ENCODE assay signal across 7 cellular contexts in the genomic region with DNA sequence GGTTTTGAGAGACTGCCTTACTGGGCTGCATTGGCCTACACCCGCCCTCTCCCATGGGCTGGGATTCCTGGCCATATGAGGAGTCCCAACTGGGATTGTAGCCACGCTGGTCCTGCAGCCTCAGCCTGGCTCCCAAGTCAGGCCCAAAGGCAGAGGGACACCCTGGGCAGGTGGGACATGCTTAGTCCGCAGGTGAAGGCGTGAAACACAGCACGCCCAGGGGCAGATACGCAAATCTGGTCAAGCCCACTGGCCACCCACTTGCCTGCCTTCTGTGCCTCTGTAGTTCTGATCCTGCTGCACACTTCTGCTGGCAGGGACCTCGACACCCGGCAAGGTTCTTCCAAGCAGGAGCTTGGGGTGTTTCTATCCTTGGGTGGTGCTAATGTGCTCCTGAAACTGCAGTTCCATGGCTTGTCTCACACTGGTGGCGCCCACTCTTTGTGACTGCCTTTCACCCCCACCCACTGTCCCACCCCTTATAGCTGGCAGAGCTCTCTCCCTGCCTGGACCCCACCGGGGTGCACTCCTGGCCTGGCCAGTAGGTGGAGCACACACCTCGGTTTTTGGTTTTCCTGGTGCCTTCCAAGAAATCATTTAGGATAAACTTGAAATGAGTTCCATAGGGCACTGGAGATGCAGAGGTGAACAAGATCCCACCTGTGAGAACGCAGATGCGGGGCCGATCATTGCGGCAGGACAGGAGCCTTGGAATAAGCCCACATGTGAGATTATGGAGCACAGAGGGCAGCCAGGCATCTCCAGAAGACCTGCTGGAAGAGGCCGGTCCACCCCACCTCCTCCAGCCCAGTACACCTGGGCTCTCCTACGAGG. TPM values are rescaled to one million over a fixed set of nuclear protein-coding genes. Genes with fewer than 3 reads are reported as not detected.
A peak's percentile ranks its signal among the peaks of the same experiment; 100 is the strongest.
DNase-seq lines count a peak whose midpoint lies in the region; TF ChIP-seq lines count a peak whose summit lies in the region.

No MANE protein-coding gene starts in this region.

- no peaks in the 10 kb centered on the region for H3K9me3 ChIP-seq in ascending aorta

- no peak overlapping the region for H3K27ac ChIP-seq in ascending aorta

- H3K27me3 ChIP-seq in H7 (ENCODE audit: control insufficient read depth, insufficient read depth, low read length): no peaks in the 10 kb centered on the region
- H3K27me3 ChIP-seq in ascending aorta: no peaks in the 10 kb centered on the region

- intact Hi-C loops in ascending aorta (cut with DNase I): no loop called here

- peak in 2 of 3 experiments; percentile 22 to 50 for TF ChIP-seq CTCF in ascending aorta (IDR thresholded peaks at IDR 0.05)

- DNase-seq in GM03348 (ENCODE audit: low spot score): peak; percentile 87
- peak; percentile 88 for DNase-seq in H7
- peak; percentile 1 for DNase-seq in NCI-H82 treated with DMSO at 0.1 percent for 48 hours (lab: John Stamatoyannopoulos, UW; ENCODE audit: unreplicated experiment)
- peak in 1 of 2 donors; percentile 57 for DNase-seq in ascending aorta (ENCODE audit: low spot score in 2 of 2)
- peak; percentile 83 for DNase-seq in iPS-NIHi11 (ENCODE audit: low spot score)
- DNase-seq in stimulated activated CD8-positive, alpha-beta memory T cell treated with anti-CD3 and anti-CD28 coated beads, Interleukin-7, amount 100 ng/mL, for 24 hours (ENCODE audit: low read depth): peak; percentile 28
- DNase-seq in NK-92 (lab: John Stamatoyannopoulos, UW; ENCODE audit: unreplicated experiment): no peak

- no peaks in the 10 kb centered on the region for H3K36me3 ChIP-seq in H7 (replicated peaks; ENCODE audit: control insufficient read depth, insufficient read depth, low read length)
- peaks cover 22 to 27% of the 10 kb centered on the region in 2 donors for H3K36me3 ChIP-seq in ascending aorta

- no peaks in the 10 kb centered on the region for H3K4me1 ChIP-seq in ascending aorta

- H3K4me3 ChIP-seq in H7 (ENCODE audit: insufficient read depth, low read depth, low read length) (no peak overlapping the region), ascending aorta (no peak overlapping the region)

RNA-seq across cellular contexts. Expression of a gene that starts 47.9 kb away (rescaled TPM):
- 17.1 and 34.4 TPM in 2 replicates for total RNA-seq in H7 (2014; rRNA removed; shearing (Covaris generic))
- total RNA-seq in ascending aorta: 0.64 TPM

Comparison
In these comparisons a context has a peak if more than half of its experiments do, and no peak if none do; other contexts are left out.
1. RNA of a gene that starts 47.9 kb away (total RNA-seq): 17.1 to 34.4 TPM in H7; 0.64 TPM in ascending aorta (single experiment); every median in the first group is over 10 times any median in the second.